ENCODE assay signal across 13 cellular contexts in genomic region chr11:74755395-74755995, GRCh38. TPM values are rescaled to one million over a fixed set of nuclear protein-coding genes. Genes with fewer than 3 reads are reported as not detected.
DNase-seq lines count a peak whose midpoint lies in the region; ATAC-seq lines count a peak whose summit lies in the region.
"Had no signal": no experiment of that assay in that cellular context is flagged by ENCODE, and none has a peak within 500 bp of the region (broad histone marks: within the 10 kb centered on the region; RNA-seq: fewer than 3 reads in every experiment).

No MANE protein-coding gene starts in this region.

- H3K27ac ChIP-seq in mesendoderm (ENCODE audit: low read depth, low read length): no peak overlapping the region
- H3K27ac ChIP-seq: C4-2B had no signal

- no peak overlapping the region for H3K4ac ChIP-seq in mesendoderm (ENCODE audit: low read depth, low read length)

- ATAC-seq in GM18861 (IDR thresholded peaks at IDR 0.05; ENCODE audit: unreplicated experiment) (peak; percentile 7), HG03039 (IDR thresholded peaks at IDR 0.05; ENCODE audit: unreplicated experiment) (no peak)
- no peak for ATAC-seq in effector memory CD8-positive, alpha-beta T cell (replicated peaks)

- no peak overlapping the region for H3K18ac ChIP-seq in mesendoderm (ENCODE audit: low read length)

- H4K8ac ChIP-seq in mesendoderm (ENCODE audit: low read depth, low read length): no peak overlapping the region

- no peak overlapping the region for H3K9ac ChIP-seq in mesendoderm (ENCODE audit: low read length)

- peaks cover 13% of the 10 kb centered on the region for H3K79me2 ChIP-seq in mesendoderm (ENCODE audit: control insufficient read depth, insufficient read depth, low read length)

- H3K4me1 Mint-ChIP-seq in effector memory CD8-positive, alpha-beta T cell (ENCODE audit: low read depth in 2 of 2): peaks cover 25 to 39% of the 10 kb centered on the region in 2 donors

- DNase-seq in M059J (ENCODE audit: low read depth) (peak; percentile 17), mesendoderm (peak; percentile 82), MG63 (no peak), NCI-H526 treated with DMSO at 0.1 percent for 48 hours (lab: John Stamatoyannopoulos, UW) (no peak)
- no peak for DNase-seq in effector memory CD8-positive, alpha-beta T cell
- DNase-seq in activated effector memory CD4-positive, alpha-beta T cell treated with Interleukin-2 at 50 U/mL for 16 hours: no peak
- DNase-seq: activated CD4-positive, alpha-beta T cell treated with anti-CD3 and anti-CD28 coated beads for 1 hour; NCI-H1436; psoas muscle had no signal

- no peak overlapping the region for H2AK5ac ChIP-seq in mesendoderm (ENCODE audit: low read length)

- H3K36me3 ChIP-seq in mesendoderm (ENCODE audit: control insufficient read depth, insufficient read depth, low read length): no peaks in the 10 kb centered on the region
- H3K36me3 ChIP-seq in MG63: peaks cover 11% of the 10 kb centered on the region

- H2BK15ac ChIP-seq in mesendoderm (replicated peaks; ENCODE audit: low read depth): no peak overlapping the region

- no peak overlapping the region for H3K23ac ChIP-seq in mesendoderm (ENCODE audit: low read length)

- H3K4me1 ChIP-seq in mesendoderm (ENCODE audit: control insufficient read depth, low read depth, low read length): peaks cover 6% of the 10 kb centered on the region

- no CpG with 5 or more reads among the region's 1 CpG for WGBS in mesendoderm (ENCODE audit: extremely low coverage, insufficient coverage, low lambda C conversion rate)

- peak overlapping the region; percentile 0 for H3K27ac Mint-ChIP-seq in effector memory CD8-positive, alpha-beta T cell

- H2BK5ac ChIP-seq in mesendoderm (ENCODE audit: low read length): no peak overlapping the region

- no peak overlapping the region for H3K4me3 Mint-ChIP-seq in effector memory CD8-positive, alpha-beta T cell

- H3K56ac ChIP-seq in mesendoderm (ENCODE audit: low read length): peak overlapping the region; percentile 46

- H3K4me2 ChIP-seq in mesendoderm (ENCODE audit: low read length): no peak overlapping the region

- no peaks in the 10 kb centered on the region for H3K36me3 Mint-ChIP-seq in effector memory CD8-positive, alpha-beta T cell (ENCODE audit: insufficient read depth)

- no peaks in the 10 kb centered on the region for H3K9me3 Mint-ChIP-seq in effector memory CD8-positive, alpha-beta T cell

- H3K9me3 ChIP-seq in MG63: peaks cover 2% of the 10 kb centered on the region; the same call in 1 of the 2 replicates
- H3K9me3 ChIP-seq: psoas muscle had no signal

- no peaks in the 10 kb centered on the region for H3K27me3 Mint-ChIP-seq in effector memory CD8-positive, alpha-beta T cell

- peaks cover 10% of the 10 kb centered on the region for H3K79me1 ChIP-seq in mesendoderm (ENCODE audit: low read length)

- H3K27me3 ChIP-seq in mesendoderm (ENCODE audit: insufficient read depth, low read length, poor library complexity): no peaks in the 10 kb centered on the region
- H3K27me3 ChIP-seq in MG63: no peaks in the 10 kb centered on the region

- no peak overlapping the region for H4K5ac ChIP-seq in mesendoderm (ENCODE audit: low read length)

- H2BK120ac ChIP-seq in mesendoderm (ENCODE audit: low read depth, low read length): no peak overlapping the region

- no peak overlapping the region for H3K4me3 ChIP-seq in mesendoderm (ENCODE audit: low read length)
- H3K4me3 ChIP-seq in MG63: no peak overlapping the region
- H3K4me3 ChIP-seq: psoas muscle had no signal

RNA-seq across cellular contexts. Expression of gene RNF169, which starts 6.8 kb away (rescaled TPM):
- total RNA-seq in M059J (2014; rRNA removed; shearing (Covaris generic)): 12.9 and 16.9 TPM in 2 replicates
- 3.8 TPM for polyA plus RNA-seq in mesendoderm (2013, experiment 1 of 2)
- polyA plus RNA-seq in mesendoderm (2013, experiment 2 of 2): 3.8 TPM
- total RNA-seq in MG63 (2014; rRNA removed; shearing (Covaris generic); ENCODE audit: low replicate concordance): 11.2 and 11.8 TPM in 2 replicates

RNA-seq across cellular contexts. Expression of gene CHRDL2, which starts 24.3 kb away (rescaled TPM):
- not detected in 2 replicates for total RNA-seq in M059J (2014; rRNA removed; shearing (Covaris generic))
- polyA plus RNA-seq in mesendoderm (2013, experiment 1 of 2): 0.37 TPM
- 0.39 TPM for polyA plus RNA-seq in mesendoderm (2013, experiment 2 of 2)
- not detected in 2 replicates for total RNA-seq in MG63 (2014; rRNA removed; shearing (Covaris generic); ENCODE audit: low replicate concordance)
- total RNA-seq: lung microvascular endothelial cell had no signal

Comparison
In these comparisons a context has a peak if more than half of its experiments do, and no peak if none do; other contexts are left out.
1. DNase-seq: peak in M059J (single experiment) and mesendoderm (single experiment); none in effector memory CD8-positive, alpha-beta T cell (0 of 3), MG63 (single experiment), NCI-H526 treated with DMSO at 0.1 percent for 48 hours (single experiment) and activated effector memory CD4-positive, alpha-beta T cell treated with Interleukin-2 at 50 U/mL for 16 hours (single experiment).